28 cellular contexts compared by ENCODE assay signal in genomic region chr1:220139966-220140365, GRCh38.
"Had no signal": no experiment of that assay in that cellular context is flagged by ENCODE, and none has a peak within 500 bp of the region (broad histone marks: within the 10 kb centered on the region; RNA-seq: fewer than 3 reads in every experiment).

No MANE protein-coding gene starts in this region.

- H3K36me3 ChIP-seq: breast epithelium had no signal

- H3K9me3 Mint-ChIP-seq: activated CD4-positive, alpha-beta memory T cell treated with anti-CD3 and anti-CD28 coated beads for 36 hours; activated CD4-positive, alpha-beta T cell treated with anti-CD3 and anti-CD28 coated beads, Interleukin-2, amount 10 ng/mL, durations not matched to agents 7 days and 5 days; activated naive CD8-positive, alpha-beta T cell treated with anti-CD3 and anti-CD28 coated beads, Interleukin-2, amount 10 ng/mL, durations not matched to agents 7 days and 5 days; activated T-helper 2 cell treated with anti-CD3 and anti-CD28 coated beads, Interferon-gamma antibody, Interleukin-2, Interleukin-4, amounts not matched to agents 10 μg/mL and 5 μg/mL and 100 μg/mL, durations not matched to agents 14 hours and 24 hours and 36 hours; IgD-negative memory B cell; T-helper 1 cell treated with Interleukin-12 subunit alpha and Interleukin-12 subunit beta and Interleukin-4 antibody, amounts not matched to agents 30 μg/mL and 1 μg/mL, for 36 hours had no signal

- H3K4me3 ChIP-seq: adrenal gland, breast epithelium, Peyer's patch had no signal

- H3K9me3 ChIP-seq: adrenal gland, breast epithelium, Peyer's patch had no signal

- H3K27ac Mint-ChIP-seq: activated CD4-positive, alpha-beta memory T cell treated with anti-CD3 and anti-CD28 coated beads for 36 hours; activated CD4-positive, alpha-beta T cell treated with anti-CD3 and anti-CD28 coated beads, Interleukin-2, amount 10 ng/mL, durations not matched to agents 7 days and 5 days; activated naive CD8-positive, alpha-beta T cell treated with anti-CD3 and anti-CD28 coated beads, Interleukin-2, amount 10 ng/mL, durations not matched to agents 7 days and 5 days; activated T-helper 2 cell treated with anti-CD3 and anti-CD28 coated beads, Interferon-gamma antibody, Interleukin-2, Interleukin-4, amounts not matched to agents 10 μg/mL and 5 μg/mL and 100 μg/mL, durations not matched to agents 14 hours and 24 hours and 36 hours; IgD-negative memory B cell; T-helper 1 cell treated with Interleukin-12 subunit alpha and Interleukin-12 subunit beta and Interleukin-4 antibody, amounts not matched to agents 30 μg/mL and 1 μg/mL, for 36 hours had no signal

- H3K4me3 Mint-ChIP-seq: activated CD4-positive, alpha-beta memory T cell treated with anti-CD3 and anti-CD28 coated beads for 36 hours; activated CD4-positive, alpha-beta T cell treated with anti-CD3 and anti-CD28 coated beads, Interleukin-2, amount 10 ng/mL, durations not matched to agents 7 days and 5 days; activated naive CD8-positive, alpha-beta T cell treated with anti-CD3 and anti-CD28 coated beads, Interleukin-2, amount 10 ng/mL, durations not matched to agents 7 days and 5 days; IgD-negative memory B cell; T-helper 1 cell treated with Interleukin-12 subunit alpha and Interleukin-12 subunit beta and Interleukin-4 antibody, amounts not matched to agents 30 μg/mL and 1 μg/mL, for 36 hours had no signal

- H3K27me3 Mint-ChIP-seq: activated CD4-positive, alpha-beta memory T cell treated with anti-CD3 and anti-CD28 coated beads for 36 hours; activated CD4-positive, alpha-beta T cell treated with anti-CD3 and anti-CD28 coated beads, Interleukin-2, amount 10 ng/mL, durations not matched to agents 7 days and 5 days; activated naive CD8-positive, alpha-beta T cell treated with anti-CD3 and anti-CD28 coated beads, Interleukin-2, amount 10 ng/mL, durations not matched to agents 7 days and 5 days; IgD-negative memory B cell had no signal

- H3K27me3 ChIP-seq: adrenal gland, breast epithelium, Peyer's patch had no signal

- DNase-seq: activated CD4-positive, alpha-beta memory T cell treated with anti-CD3 and anti-CD28 coated beads for 36 hours; activated CD4-positive, alpha-beta T cell treated with anti-CD3 and anti-CD28 coated beads, Interleukin-2, amount 10 ng/mL, durations not matched to agents 7 days and 5 days; activated CD4-positive, CD25-positive, alpha-beta regulatory T cell; activated CD8-positive, alpha-beta memory T cell treated with anti-CD3 and anti-CD28 coated beads for 24 hours; activated naive CD4-positive, alpha-beta T cell treated with anti-CD3 and anti-CD28 coated beads, Interleukin-2, amount 50 U/mL, for 16 hours; activated naive CD8-positive, alpha-beta T cell treated with anti-CD3 and anti-CD28 coated beads, Interleukin-2, amount 10 ng/mL, durations not matched to agents 7 days and 5 days; activated T-cell treated with anti-CD3 and anti-CD28 coated beads, Interleukin-2, amount 50 U/mL, for 48 hours; adrenal gland; anterior cingulate cortex; KG1; NCI-H1048; NCI-H1417; NCI-H1694; NCI-H2029; NCI-H2107; NCI-H2171 treated with DMSO at 0.1 percent for 48 hours; NCI-H345; NCI-H510A; NCI-H526 treated with DMSO at 0.1 percent for 48 hours; NCI-H82; Peyer's patch; SHP77 treated with DMSO at 0.1 percent for 48 hours; T-helper 9 cell had no signal

- H3K27ac ChIP-seq: adrenal gland, breast epithelium, Peyer's patch, RWPE1 had no signal

- H3K4me1 ChIP-seq: breast epithelium, Peyer's patch had no signal
